14 cellular contexts compared by ENCODE assay signal in the genomic region with DNA sequence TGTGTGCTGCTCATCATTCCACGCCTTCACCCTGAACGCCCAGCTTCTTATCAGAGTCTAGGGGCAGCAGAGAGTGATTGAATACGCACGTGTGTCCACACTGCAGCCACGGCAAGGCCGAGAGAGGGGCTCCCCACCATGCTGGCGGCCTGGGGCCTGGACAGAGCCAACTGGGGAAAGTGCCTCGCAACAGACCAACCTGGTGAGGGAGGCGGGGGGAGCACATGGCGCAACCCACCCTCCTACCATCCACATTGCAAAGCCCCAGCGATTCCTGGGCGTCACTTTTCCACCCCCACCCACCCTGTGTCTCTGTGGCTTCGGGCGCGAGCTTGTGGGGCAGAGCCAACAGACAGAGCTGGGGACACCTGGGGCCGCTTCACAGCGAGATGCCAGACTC.
DNase-seq lines count a peak whose midpoint lies in the region; ATAC-seq and TF ChIP-seq lines count a peak whose summit lies in the region.
"Had no signal": no experiment of that assay in that cellular context is flagged by ENCODE, and none has a peak within 500 bp of the region (broad histone marks: within the 10 kb centered on the region; RNA-seq: fewer than 3 reads in every experiment).

No MANE protein-coding gene starts in this region.

- H3K27me3 Mint-ChIP-seq in CD4-positive, alpha-beta T cell, result no peaks in the 10 kb centered on the region
- no peaks in the 10 kb centered on the region for H3K27me3 Mint-ChIP-seq in activated B cell treated with CpG ODN at 0.5 μM for 24 hours

- H3K4me1 ChIP-seq in BLaER1, result peaks cover 50% of the 10 kb centered on the region
- H3K4me1 ChIP-seq: prostate gland had no signal

- no peak overlapping the region for H3K9ac ChIP-seq in BLaER1

- POLR2A ChIA-PET in CD4-positive, alpha-beta T cell (lab: Charles Lee), result interaction anchor here (1.0 to 2.1 kb wide), 4 partner anchors 10 to 182 kb away, joined by 3 to 4 read pairs (median 4); no protein-coding TSS in a partner anchor
- POLR2A ChIA-PET in activated B cell treated with CpG ODN at 0.5 μM for 24 hours (lab: Charles Lee), result interaction anchor here (0.9 to 6.5 kb wide), 9 partner anchors 9 to 178 kb away, joined by 3 to 106 read pairs (median 31); a partner anchor contains a TSS

- no peaks in the 10 kb centered on the region for H4K20me1 ChIP-seq in BLaER1

- H3K4me3 Mint-ChIP-seq in CD4-positive, alpha-beta T cell, result peak overlapping the region; percentile 70
- no peak overlapping the region for H3K4me3 Mint-ChIP-seq in activated B cell treated with CpG ODN at 0.5 μM for 24 hours
- H3K4me3 Mint-ChIP-seq: GM23338 had no signal

- H3K9me3 ChIP-seq in BLaER1, result no peaks in the 10 kb centered on the region
- no peaks in the 10 kb centered on the region for H3K9me3 ChIP-seq in CD4-positive, alpha-beta T cell (ENCODE audit: control insufficient read depth, low read length)
- H3K9me3 ChIP-seq: left lung, prostate gland had no signal

- no peak for DNase-seq in CD4-positive, alpha-beta T cell
- DNase-seq in activated B cell treated with CpG ODN at 0.5 μM for 24 hours (no peak), epithelial cell of prostate (ENCODE audit: low read depth, low spot score) (no peak), HuH-7 (ENCODE audit: low spot score) (no peak), left colon (no peak)
- DNase-seq: brain microvascular endothelial cell, NCI-H1436 treated with DMSO at 0.1 percent for 48 hours, Right ventricle myocardium superior had no signal

- intact Hi-C loops in CD4-positive, alpha-beta T cell (cut with DNase I, micrococcal nuclease), result loop anchor here in 1 of 2 experiments (1.0 to 5.0 kb wide), 2 partner anchors 11 to 66 kb away; a partner anchor contains a TSS
- intact Hi-C loops in activated B cell treated with CpG ODN at 0.5 μM for 24 hours (cut with micrococcal nuclease) (loop anchor here (2.0 to 10.0 kb wide), 4 partner anchors 111 to 1171 kb away; no protein-coding TSS in a partner anchor), left colon (cut with DNase I, micrococcal nuclease) (no loop called here)

- ATAC-seq in CD4-positive, alpha-beta T cell (ENCODE audit: poor library complexity), result no peak
- ATAC-seq in activated B cell treated with CpG ODN at 0.5 μM for 24 hours (ENCODE audit: low read depth) (no peak), left colon (no peak), GM21786 (IDR thresholded peaks at IDR 0.05; ENCODE audit: unreplicated experiment) (no peak)
- ATAC-seq: GM23338 had no signal

- peak overlapping the region; percentile 76 for H3K4me2 ChIP-seq in BLaER1
- H3K4me2 ChIP-seq: GM23338 had no signal

- H3K4me3 ChIP-seq in BLaER1, result no peak overlapping the region
- H3K4me3 ChIP-seq: GM23338, left lung, prostate gland had no signal

- H3K36me3 ChIP-seq in BLaER1, result no peaks in the 10 kb centered on the region
- H3K36me3 ChIP-seq: brain microvascular endothelial cell, left lung, prostate gland had no signal

- TF ChIP-seq CTCF in CD4-positive, alpha-beta T cell (IDR thresholded peaks at IDR 0.05), result no peak
- no peak for TF ChIP-seq CTCF in activated B cell treated with CpG ODN at 0.5 μM for 24 hours (IDR thresholded peaks at IDR 0.05)

- H3K27ac Mint-ChIP-seq in CD4-positive, alpha-beta T cell, result peak overlapping the region; percentile 77
- H3K27ac Mint-ChIP-seq in activated B cell treated with CpG ODN at 0.5 μM for 24 hours, result peak overlapping the region; percentile 53
- H3K27ac Mint-ChIP-seq: GM23338 had no signal

- H3K36me3 Mint-ChIP-seq in CD4-positive, alpha-beta T cell (ENCODE audit: low read depth), result no peaks in the 10 kb centered on the region
- no peaks in the 10 kb centered on the region for H3K36me3 Mint-ChIP-seq in activated B cell treated with CpG ODN at 0.5 μM for 24 hours (ENCODE audit: low read depth)

- peaks cover 38% of the 10 kb centered on the region for H3K4me1 Mint-ChIP-seq in CD4-positive, alpha-beta T cell (ENCODE audit: low read depth)
- H3K4me1 Mint-ChIP-seq in activated B cell treated with CpG ODN at 0.5 μM for 24 hours, result peaks cover 80% of the 10 kb centered on the region

- CTCF ChIA-PET in CD4-positive, alpha-beta T cell (lab: Charles Lee), result interaction anchor here (1.5 to 1.6 kb wide), 2 partner anchors 10 to 61 kb away, joined by 3 read pairs; no protein-coding TSS in a partner anchor
- CTCF ChIA-PET in activated B cell treated with CpG ODN at 0.5 μM for 24 hours (lab: Charles Lee), result interaction anchor here (0.9 to 3.6 kb wide), 14 partner anchors 9 to 1171 kb away, joined by 3 to 38 read pairs (median 6); a partner anchor contains a TSS

- H3K9me3 Mint-ChIP-seq in CD4-positive, alpha-beta T cell, result no peaks in the 10 kb centered on the region
- no peaks in the 10 kb centered on the region for H3K9me3 Mint-ChIP-seq in activated B cell treated with CpG ODN at 0.5 μM for 24 hours

- H3K27me3 ChIP-seq in BLaER1, result no peaks in the 10 kb centered on the region
- no peaks in the 10 kb centered on the region for H3K27me3 ChIP-seq in CD4-positive, alpha-beta T cell (ENCODE audit: control insufficient read depth, insufficient read depth, low read length)
- H3K27me3 ChIP-seq: left lung had no signal

- no peak overlapping the region for H3K27ac ChIP-seq in BLaER1
- no peak overlapping the region for H3K27ac ChIP-seq in CD4-positive, alpha-beta T cell (ENCODE audit: low read depth, low read length)
- H3K27ac ChIP-seq in epithelial cell of prostate, result peak overlapping the region; percentile 96
- H3K27ac ChIP-seq: brain microvascular endothelial cell, C4-2B, prostate gland had no signal
